11 cellular contexts compared by ENCODE assay signal in the genomic region with DNA sequence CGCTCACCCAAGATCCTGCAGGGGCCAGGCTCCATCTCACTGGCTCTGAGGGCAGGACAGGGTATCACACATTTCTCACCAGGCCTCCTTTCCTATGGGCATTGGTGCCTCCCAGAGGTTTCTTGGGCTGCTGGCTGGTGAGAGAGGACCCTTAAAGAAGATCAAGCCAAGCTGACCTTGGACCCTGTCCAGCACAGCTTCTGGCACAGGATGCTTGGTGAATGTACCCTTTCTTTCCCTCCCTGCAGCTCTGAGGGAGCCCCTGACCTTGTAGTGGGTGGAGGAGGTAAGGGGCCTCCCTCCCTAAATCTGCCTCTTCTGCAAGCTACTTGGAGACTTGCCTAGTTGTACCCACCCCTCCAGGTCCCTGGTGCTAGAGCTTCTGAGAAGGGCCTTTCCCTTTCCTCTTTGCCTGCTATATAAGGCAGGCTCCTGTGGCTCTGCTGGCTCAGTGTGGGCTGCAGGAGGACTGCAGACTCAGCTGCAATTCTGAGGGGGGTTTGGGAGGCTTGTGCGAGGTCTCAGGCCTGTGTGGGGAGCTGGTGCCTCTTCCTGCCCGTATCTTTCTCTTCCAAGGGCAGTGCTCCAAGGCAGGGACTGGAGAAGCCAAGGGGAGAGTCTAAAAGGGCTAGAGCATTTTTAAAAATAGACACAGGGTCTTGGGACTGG. TPM values are rescaled to one million over a fixed set of nuclear protein-coding genes. Genes with fewer than 3 reads are reported as not detected.
A peak's percentile ranks its signal among the peaks of the same experiment; 100 is the strongest.
DNase-seq lines count a peak whose midpoint lies in the region; ATAC-seq, FAIRE-seq and TF ChIP-seq lines count a peak whose summit lies in the region.
"Had no signal": no experiment of that assay in that cellular context is flagged by ENCODE, and none has a peak within 500 bp of the region (broad histone marks: within the 10 kb centered on the region; RNA-seq: fewer than 3 reads in every experiment).

No MANE protein-coding gene starts in this region.

- H3K9me3 ChIP-seq in adipocyte (ENCODE audit: control insufficient read depth, low read length) (no peaks in the 10 kb centered on the region), kidney (ENCODE audit: control insufficient read depth in 1 of 2, low read length in 2 of 2) (no peaks in the 10 kb centered on the region), suprapubic skin (no peaks in the 10 kb centered on the region)

- peak overlapping the region; percentile 47 for H3K4me3 ChIP-seq in adipocyte (ENCODE audit: low read length)
- no peak overlapping the region for H3K4me3 ChIP-seq in kidney (ENCODE audit: low read length in 2 of 2)
- H3K4me3 ChIP-seq in suprapubic skin, result no peak overlapping the region

- peaks cover 68% of the 10 kb centered on the region for H3K4me1 ChIP-seq in adipocyte (ENCODE audit: control insufficient read depth, insufficient read depth, low read length)
- peaks cover 18 to 38% of the 10 kb centered on the region in 2 donors for H3K4me1 ChIP-seq in kidney (ENCODE audit: control insufficient read depth in 1 of 2, insufficient read depth in 1 of 2, low read depth in 1 of 2, low read length in 2 of 2)
- peaks cover 44% of the 10 kb centered on the region for H3K4me1 ChIP-seq in suprapubic skin

- peak; percentile 53 for DNase-seq in SIG-M5 treated with dmso at 0.1 percent for 504 hours (lab: John Stamatoyannopoulos, UW; ENCODE audit: unreplicated experiment)
- DNase-seq in SIG-M5 (lab: John Stamatoyannopoulos, UW), result no peak
- peak; percentile 38 for DNase-seq in adipocyte (ENCODE audit: low read depth)
- peak; percentile 59 for DNase-seq in kidney
- DNase-seq in suprapubic skin (ENCODE audit: low spot score in 2 of 2), result no peak
- DNase-seq in DMS114 treated with DMSO at 0.1 percent for 48 hours (lab: John Stamatoyannopoulos, UW; ENCODE audit: unreplicated experiment), result no peak
- DNase-seq in dedifferentiated amniotic fluid mesenchymal stem cell (ENCODE audit: extremely low spot score), result no peak
- DNase-seq: NCI-H146 had no signal

- intact Hi-C loops in kidney (cut with DNase I), result no loop called here

- TF ChIP-seq EP300 in suprapubic skin (IDR thresholded peaks at IDR 0.05), result no peak

- H3K36me3 ChIP-seq in adipocyte (ENCODE audit: control insufficient read depth, insufficient read depth, low read length, severe bottlenecking), result no peaks in the 10 kb centered on the region
- peaks cover under 1 to 5% of the 10 kb centered on the region in 2 donors for H3K36me3 ChIP-seq in kidney (ENCODE audit: control insufficient read depth in 1 of 2, insufficient read depth in 2 of 2, low read length in 2 of 2)
- peaks cover 28% of the 10 kb centered on the region for H3K36me3 ChIP-seq in suprapubic skin

- H3K9ac ChIP-seq in adipocyte (ENCODE audit: low read length), result peak overlapping the region; percentile 89
- no peak overlapping the region for H3K9ac ChIP-seq in kidney (ENCODE audit: low read length in 2 of 2)

- no peak for FAIRE-seq in kidney (lab: Jason Lieb, UNC)
- FAIRE-seq: A204.1, islet of Langerhans had no signal

- 10% methylated on average over 2 of the region's 3 CpGs for WGBS in suprapubic skin

- ATAC-seq in HG02885 (IDR thresholded peaks at IDR 0.05; ENCODE audit: poor library complexity, unreplicated experiment), result no peak

- H3K27ac ChIP-seq in kidney (ENCODE audit: low read depth in 2 of 2, low read length in 2 of 2) (no peak overlapping the region), suprapubic skin (peak overlapping the region; percentile 5)

- no peak for TF ChIP-seq POLR2A in suprapubic skin (IDR thresholded peaks at IDR 0.05)

- no peak for TF ChIP-seq CTCF in kidney (IDR thresholded peaks at IDR 0.05; ENCODE audit: borderline replicate concordance, extremely low read depth, insufficient read depth)
- no peak for TF ChIP-seq CTCF in suprapubic skin (IDR thresholded peaks at IDR 0.05)

- H3K27me3 ChIP-seq in adipocyte (replicated peaks; ENCODE audit: control insufficient read depth, insufficient read depth, low read length) (no peaks in the 10 kb centered on the region), suprapubic skin (no peaks in the 10 kb centered on the region)

RNA-seq across cellular contexts. Expression of a gene that starts 11.8 kb away (rescaled TPM):
- total RNA-seq in kidney (198 TPM), suprapubic skin (100 to 1,000 TPM in 2 of 4 donors, 10 to 100 TPM in 2; 73.1 to 113 (median 96.1) TPM)
- polyA plus RNA-seq in kidney (ENCODE audit: insufficient read depth, low read depth, low replicate concordance), result 160 TPM

Comparison
In these comparisons a context has a peak if more than half of its experiments do, and no peak if none do; other contexts are left out.
1. DNase-seq: peak in SIG-M5 treated with dmso at 0.1 percent for 504 hours (single experiment), adipocyte (single experiment) and kidney (single experiment); none in SIG-M5 (single experiment), suprapubic skin (0 of 2), DMS114 treated with DMSO at 0.1 percent for 48 hours (single experiment) and dedifferentiated amniotic fluid mesenchymal stem cell (single experiment).